12 cellular contexts compared by ENCODE assay signal in the genomic region with DNA sequence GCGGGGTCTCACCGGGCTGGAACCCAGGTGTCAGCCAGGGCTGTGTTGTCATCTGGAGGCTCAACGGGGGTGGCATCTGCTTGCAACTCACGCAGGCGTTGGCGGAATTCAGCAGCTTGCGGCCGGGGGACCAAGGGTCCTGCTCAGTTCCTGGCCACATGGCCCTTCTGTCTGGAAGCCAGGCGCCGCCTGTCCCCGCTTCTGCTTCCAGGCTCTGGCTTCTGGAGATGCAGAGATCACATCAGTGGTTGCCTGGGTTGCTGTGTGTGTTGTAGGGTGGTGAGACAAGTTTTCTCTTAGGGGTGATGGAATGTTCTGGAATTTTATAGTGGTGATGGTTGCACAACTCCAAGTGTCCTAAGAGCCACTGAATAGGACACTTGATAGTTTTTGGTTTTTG. TPM values are rescaled to one million over a fixed set of nuclear protein-coding genes. Genes with fewer than 3 reads are reported as not detected.
DNase-seq lines count a peak whose midpoint lies in the region; ATAC-seq and TF ChIP-seq lines count a peak whose summit lies in the region.
"Had no signal": no experiment of that assay in that cellular context is flagged by ENCODE, and none has a peak within 500 bp of the region (broad histone marks: within the 10 kb centered on the region; RNA-seq: fewer than 3 reads in every experiment).

No MANE protein-coding gene starts in this region.

- peaks cover 62% of the 10 kb centered on the region for H3K79me2 ChIP-seq in fibroblast of lung (ENCODE audit: control insufficient read depth, insufficient read depth, low read length)

- no peak overlapping the region for H3K27ac ChIP-seq in fibroblast of lung (ENCODE audit: insufficient read depth, low read length)
- H3K27ac ChIP-seq: cardiac muscle cell had no signal

- H3K36me3 Mint-ChIP-seq in progenitor cell of endocrine pancreas (ENCODE audit: insufficient read depth): peaks cover 7% of the 10 kb centered on the region

- peak; percentile 69 for DNase-seq in G401 (ENCODE audit: low spot score)
- peak in 1 of 2 donors; percentile 12 for DNase-seq in fibroblast of lung (ENCODE audit: low read depth in 2 of 2)
- no peak for DNase-seq in progenitor cell of endocrine pancreas (ENCODE audit: low spot score, unreplicated experiment)
- DNase-seq in DMS153 (lab: John Stamatoyannopoulos, UW): no peak
- no peak for DNase-seq in GM10266 (ENCODE audit: extremely low spot score)
- DNase-seq in NCI-H2081 (lab: John Stamatoyannopoulos, UW): no peak
- DNase-seq: activated T-cell treated with anti-CD3 and anti-CD28 coated beads, Interleukin-2, amount 50 U/mL, for 48 hours; stimulated activated CD4-positive, alpha-beta T cell treated with anti-CD3 and anti-CD28 coated beads, Interleukin-15, amount 100 ng/mL, for 24 hours had no signal

- no peaks in the 10 kb centered on the region for H3K4me1 Mint-ChIP-seq in progenitor cell of endocrine pancreas (ENCODE audit: low read depth)

- H3K9me3 Mint-ChIP-seq in progenitor cell of endocrine pancreas (ENCODE audit: low read depth): no peaks in the 10 kb centered on the region

- H3K4me1 ChIP-seq in fibroblast of lung (ENCODE audit: control insufficient read depth, extremely low read depth, insufficient read depth, low read length): peaks cover 6% of the 10 kb centered on the region

- no peak overlapping the region for H3K9ac ChIP-seq in fibroblast of lung (ENCODE audit: insufficient read depth, low read length)

- ATAC-seq in SK-N-SH treated with all-trans-retinoic acid at 6 μM for 48 hours: no peak
- ATAC-seq: esophagus mucosa, Panc1 had no signal

- H3K9me3 ChIP-seq in fibroblast of lung (ENCODE audit: control insufficient read depth, insufficient read depth, low read depth, low read length): no peaks in the 10 kb centered on the region

- H3K4me3 ChIP-seq in fibroblast of lung (replicated peaks in 1 of 4; ENCODE audit: control extremely low read depth in 1 of 4, insufficient read depth in 1 of 4, low read depth in 3 of 4, low read length in 4 of 4): no peak overlapping the region
- H3K4me3 ChIP-seq: cardiac muscle cell had no signal

- no peak overlapping the region for H2AFZ ChIP-seq in fibroblast of lung (ENCODE audit: low read length)

- in situ Hi-C loops in G401 (cut with HindIII; ENCODE audit: low sequenced_read_pairs): no loop called here

- H3K4me3 Mint-ChIP-seq in progenitor cell of endocrine pancreas (ENCODE audit: low read depth): no peak overlapping the region

- peaks cover 12% of the 10 kb centered on the region for H3K36me3 ChIP-seq in fibroblast of lung (ENCODE audit: control insufficient read depth, insufficient read depth, low read length)

- no peaks in the 10 kb centered on the region for H3K27me3 ChIP-seq in fibroblast of lung (ENCODE audit: control insufficient read depth, insufficient read depth, low read length)
- H3K27me3 ChIP-seq: cardiac muscle cell had no signal

- H3K4me2 ChIP-seq in fibroblast of lung (ENCODE audit: extremely low read depth, insufficient read depth, low read length): peak overlapping the region; percentile 11

- TF ChIP-seq CTCF in fibroblast of lung (conservative IDR thresholded peaks at IDR 0.05 in 1 of 2, IDR thresholded peaks at IDR 0.05 in 1 of 2; ENCODE audit: low read depth in 1 of 2, low read length in 2 of 2) (no peak), progenitor cell of endocrine pancreas (IDR thresholded peaks at IDR 0.05; ENCODE audit: unreplicated experiment) (no peak), GM10266 (IDR thresholded peaks at IDR 0.05; ENCODE audit: control insufficient read depth, insufficient read depth, low read depth, missing control alignments) (no peak)

- H3K27ac Mint-ChIP-seq in progenitor cell of endocrine pancreas: peak overlapping the region; percentile 92

- H4K20me1 ChIP-seq in fibroblast of lung (ENCODE audit: control insufficient read depth, extremely low read depth, insufficient read depth, low read length): no peaks in the 10 kb centered on the region

- H3K27me3 Mint-ChIP-seq in progenitor cell of endocrine pancreas: no peaks in the 10 kb centered on the region

TF ChIP-seq in SK-N-SH treated with all-trans-retinoic acid at 6 μM for 48 hours, 23 proteins besides CTCF, POLR2A, EP300 and RAD21:
- TF ChIP-seq ZFP30 (CRISPR knock-in tag; IDR thresholded peaks at IDR 0.05): no peak
- peak; percentile 98 for TF ChIP-seq TCF4 (CRISPR knock-in tag; IDR thresholded peaks at IDR 0.05; ENCODE audit: borderline replicate concordance)

RNA-seq across cellular contexts. Expression of a gene that starts 5.0 kb away (rescaled TPM):
- 8.6 and 13.5 TPM in 2 replicates for total RNA-seq in G401 (2014; rRNA removed; shearing (Covaris generic))
- total RNA-seq in fibroblast of lung (1.5 and 1.7 TPM in 2 replicates), progenitor cell of endocrine pancreas (14.1 and 16.2 TPM in 2 replicates)
- 0.42 and 0.61 TPM in 2 replicates for polyA plus RNA-seq in fibroblast of lung
- polyA plus RNA-seq in fibroblast of lung (2012): 1.6 and 3.8 TPM in 2 replicates
- polyA minus RNA-seq in fibroblast of lung (ENCODE audit: low replicate concordance): 0.33 and 1.5 TPM in 2 replicates

RNA-seq across cellular contexts. Expression of a gene that starts 5.0 kb away (rescaled TPM):
- total RNA-seq in G401 (2014; rRNA removed; shearing (Covaris generic)): 45.9 and 70.6 TPM in 2 replicates
- 22.1 and 29.7 TPM in 2 replicates for total RNA-seq in fibroblast of lung
- polyA plus RNA-seq in fibroblast of lung: 16.9 and 21.2 TPM in 2 replicates
- polyA plus RNA-seq in fibroblast of lung (2012): 45.1 and 47.0 TPM in 2 replicates
- polyA minus RNA-seq in fibroblast of lung (ENCODE audit: low replicate concordance): 50.1 and 59.3 TPM in 2 replicates
- total RNA-seq in progenitor cell of endocrine pancreas: 101 and 102 TPM in 2 replicates

RNA-seq across cellular contexts. Expression of a gene that starts 24.9 kb away (rescaled TPM):
- total RNA-seq in G401 (2014; rRNA removed; shearing (Covaris generic)): 94.4 and 130 TPM in 2 replicates
- total RNA-seq in fibroblast of lung (59.1 and 74.5 TPM in 2 replicates), progenitor cell of endocrine pancreas (46.5 and 48.8 TPM in 2 replicates)
- polyA plus RNA-seq in fibroblast of lung: 23.0 and 25.8 TPM in 2 replicates
- 38.3 and 53.8 TPM in 2 replicates for polyA plus RNA-seq in fibroblast of lung (2012)
- polyA minus RNA-seq in fibroblast of lung (ENCODE audit: low replicate concordance): 18.9 and 29.3 TPM in 2 replicates

RNA-seq across cellular contexts. Expression of a gene that starts 30.8 kb away (rescaled TPM):
- total RNA-seq in G401 (2014; rRNA removed; shearing (Covaris generic)): 74.7 and 81.9 TPM in 2 replicates
- total RNA-seq in fibroblast of lung (50.1 and 58.6 TPM in 2 replicates), progenitor cell of endocrine pancreas (96.8 and 103 TPM in 2 replicates)
- 21.2 and 22.5 TPM in 2 replicates for polyA plus RNA-seq in fibroblast of lung
- 43.9 and 45.2 TPM in 2 replicates for polyA plus RNA-seq in fibroblast of lung (2012)
- 39.5 and 59.7 TPM in 2 replicates for polyA minus RNA-seq in fibroblast of lung (ENCODE audit: low replicate concordance)

RNA-seq across cellular contexts. Expression of a gene that starts 46.8 kb away (rescaled TPM):
- total RNA-seq in G401 (2014; rRNA removed; shearing (Covaris generic)): 27.9 and 29.2 TPM in 2 replicates
- total RNA-seq in fibroblast of lung: 3.9 and 6.9 TPM in 2 replicates
- 4.2 and 5.0 TPM in 2 replicates for polyA plus RNA-seq in fibroblast of lung
- polyA plus RNA-seq in fibroblast of lung (2012): 12.9 and 21.2 TPM in 2 replicates
- 5.8 and 6.4 TPM in 2 replicates for polyA minus RNA-seq in fibroblast of lung (ENCODE audit: low replicate concordance)
- 13.2 and 13.5 TPM in 2 replicates for total RNA-seq in progenitor cell of endocrine pancreas
